Comparison of ENCODE assay signal across 13 cellular contexts in genomic region chr2:158953454-158953853, GRCh38. TPM values are rescaled to one million over a fixed set of nuclear protein-coding genes. Genes with fewer than 3 reads are reported as not detected.
DNase-seq lines count a peak whose midpoint lies in the region; ATAC-seq and TF ChIP-seq lines count a peak whose summit lies in the region.
"Had no signal": no experiment of that assay in that cellular context is flagged by ENCODE, and none has a peak within 500 bp of the region (broad histone marks: within the 10 kb centered on the region; RNA-seq: fewer than 3 reads in every experiment).

No MANE protein-coding gene starts in this region.

- H2AFZ ChIP-seq in PC-9 (no peak overlapping the region), neural progenitor cell (replicated peaks) (no peak overlapping the region)

- H3K9me3 ChIP-seq in BLaER1, result no peaks in the 10 kb centered on the region
- no peaks in the 10 kb centered on the region for H3K9me3 ChIP-seq in PC-9 (ENCODE audit: insufficient read depth, low read depth)
- no peaks in the 10 kb centered on the region for H3K9me3 ChIP-seq in esophagus muscularis mucosa
- H3K9me3 ChIP-seq in neural progenitor cell (ENCODE audit: low read depth), result no peaks in the 10 kb centered on the region
- H3K9me3 ChIP-seq: upper lobe of right lung had no signal

- DNase-seq in PC-9 (no peak), esophagus muscularis mucosa (ENCODE audit: extremely low spot score) (no peak), neural progenitor cell (ENCODE audit: low spot score) (no peak), NAMALWA (ENCODE audit: low spot score) (no peak), GM10248 (ENCODE audit: extremely low spot score) (no peak)

- H3F3A ChIP-seq in PC-9 (ENCODE audit: insufficient read depth, low read depth) (peaks cover 10% of the 10 kb centered on the region; the same call in 1 of the 2 replicates), neural progenitor cell (ENCODE audit: low read depth) (no peaks in the 10 kb centered on the region)

- no peak overlapping the region for H3K27ac Mint-ChIP-seq in neural progenitor cell
- H3K27ac Mint-ChIP-seq: activated T-helper 1 cell treated with anti-CD3 and anti-CD28 coated beads, Interleukin-12 subunit alpha, Interleukin-12 subunit beta, Interleukin-2, Interleukin-4 antibody, amounts not matched to agents 30 ng/mL and 10 ng/mL and 1 ng/mL, durations not matched to agents 14 hours and 24 hours and 36 hours; B cell; natural killer cell treated with Interleukin-12 subunit alpha and Interleukin-12 subunit beta and Interleukin-15 and Interleukin-18, amount 100 ng/mL, for 72 hours had no signal

- peaks cover 22% of the 10 kb centered on the region for H3K4me1 ChIP-seq in BLaER1
- peaks cover 14% of the 10 kb centered on the region for H3K4me1 ChIP-seq in PC-9 (replicated peaks; ENCODE audit: insufficient read depth)
- H3K4me1 ChIP-seq in esophagus muscularis mucosa, result peaks cover 14 to 31% (median 20%) of the 10 kb centered on the region in 4 donors
- H3K4me1 ChIP-seq in neural progenitor cell, result no peaks in the 10 kb centered on the region

- H3K4me3 ChIP-seq in BLaER1 (no peak overlapping the region), PC-9 (no peak overlapping the region), esophagus muscularis mucosa (no peak overlapping the region), neural progenitor cell (no peak overlapping the region)
- H3K4me3 ChIP-seq: upper lobe of right lung had no signal

- TF ChIP-seq CTCF in PC-9 (conservative IDR thresholded peaks at IDR 0.05) (no peak), esophagus muscularis mucosa (IDR thresholded peaks at IDR 0.05) (no peak), neural progenitor cell (IDR thresholded peaks at IDR 0.05) (no peak), GM10248 (IDR thresholded peaks at IDR 0.05; ENCODE audit: control extremely low read depth, extremely low read depth, low read depth, missing control alignments) (no peak)

- H3K4me3 Mint-ChIP-seq in neural progenitor cell, result peak overlapping the region; percentile 3
- H3K4me3 Mint-ChIP-seq: activated T-helper 1 cell treated with anti-CD3 and anti-CD28 coated beads, Interleukin-12 subunit alpha, Interleukin-12 subunit beta, Interleukin-2, Interleukin-4 antibody, amounts not matched to agents 30 ng/mL and 10 ng/mL and 1 ng/mL, durations not matched to agents 14 hours and 24 hours and 36 hours; B cell; natural killer cell treated with Interleukin-12 subunit alpha and Interleukin-12 subunit beta and Interleukin-15 and Interleukin-18, amount 100 ng/mL, for 72 hours had no signal

- H3K27me3 Mint-ChIP-seq in neural progenitor cell (ENCODE audit: insufficient read depth, low read depth), result peaks cover 3% of the 10 kb centered on the region

- ATAC-seq in HG03342 (IDR thresholded peaks at IDR 0.05; ENCODE audit: unreplicated experiment) (no peak), GM21786 (IDR thresholded peaks at IDR 0.05; ENCODE audit: unreplicated experiment) (no peak)
- ATAC-seq: natural killer cell treated with Interleukin-12 subunit alpha and Interleukin-12 subunit beta and Interleukin-15 and Interleukin-18, amount 100 ng/mL, for 72 hours had no signal

- peaks cover 13% of the 10 kb centered on the region for H3K9me3 Mint-ChIP-seq in neural progenitor cell
- H3K9me3 Mint-ChIP-seq: activated T-helper 1 cell treated with anti-CD3 and anti-CD28 coated beads, Interleukin-12 subunit alpha, Interleukin-12 subunit beta, Interleukin-2, Interleukin-4 antibody, amounts not matched to agents 30 ng/mL and 10 ng/mL and 1 ng/mL, durations not matched to agents 14 hours and 24 hours and 36 hours; natural killer cell treated with Interleukin-12 subunit alpha and Interleukin-12 subunit beta and Interleukin-15 and Interleukin-18, amount 100 ng/mL, for 72 hours had no signal

- H3K79me2 ChIP-seq in PC-9 (ENCODE audit: low read depth), result no peaks in the 10 kb centered on the region
- H3K79me2 ChIP-seq in neural progenitor cell (ENCODE audit: low read depth), result no peaks in the 10 kb centered on the region

- TF ChIP-seq POLR2A in esophagus muscularis mucosa (IDR thresholded peaks at IDR 0.05; ENCODE audit: low read depth), result no peak

- H3K27ac ChIP-seq in BLaER1, result no peak overlapping the region
- no peak overlapping the region for H3K27ac ChIP-seq in PC-9
- peak overlapping the region; percentile 24 to 66 (median 62) for H3K27ac ChIP-seq in esophagus muscularis mucosa (replicated peaks in 1 of 4)
- H3K27ac ChIP-seq in neural progenitor cell, result no peak overlapping the region
- H3K27ac ChIP-seq: HL-60, upper lobe of right lung had no signal

- H3K4me2 ChIP-seq in BLaER1, result peak overlapping the region; percentile 75
- H3K4me2 ChIP-seq in PC-9, result peak overlapping the region; percentile 27; the same call in 1 of the 2 replicates
- no peak overlapping the region for H3K4me2 ChIP-seq in neural progenitor cell

- no peaks in the 10 kb centered on the region for H3K9me2 ChIP-seq in PC-9 (ENCODE audit: insufficient read depth)

- H3K27me3 ChIP-seq in BLaER1 (no peaks in the 10 kb centered on the region), PC-9 (ENCODE audit: insufficient read depth, low read depth) (no peaks in the 10 kb centered on the region), esophagus muscularis mucosa (no peaks in the 10 kb centered on the region), neural progenitor cell (peaks cover 6% of the 10 kb centered on the region)
- H3K27me3 ChIP-seq: upper lobe of right lung had no signal

- H4K20me1 ChIP-seq in BLaER1, result no peaks in the 10 kb centered on the region
- no peaks in the 10 kb centered on the region for H4K20me1 ChIP-seq in PC-9 (ENCODE audit: insufficient read depth)
- H4K20me1 ChIP-seq in neural progenitor cell (ENCODE audit: low read depth), result no peaks in the 10 kb centered on the region

- CTCF ChIA-PET in PC-9 (lab: Charles Lee), result no interaction called here
- CTCF ChIA-PET in GM10248 (lab: Yijun Ruan, JAX), result interaction anchor here (1.6 kb wide), 1 partner anchor 24 kb away, joined by 4 read pairs; no protein-coding TSS in a partner anchor

- H3K9ac ChIP-seq in BLaER1, result no peak overlapping the region
- no peak overlapping the region for H3K9ac ChIP-seq in neural progenitor cell

- peaks cover 11% of the 10 kb centered on the region for H3K4me1 Mint-ChIP-seq in neural progenitor cell

- H3K36me3 ChIP-seq in BLaER1 (no peaks in the 10 kb centered on the region), PC-9 (ENCODE audit: low read depth) (no peaks in the 10 kb centered on the region), esophagus muscularis mucosa (no peaks in the 10 kb centered on the region), neural progenitor cell (no peaks in the 10 kb centered on the region)
- H3K36me3 ChIP-seq: upper lobe of right lung had no signal

- 38% methylated on average over 4 of the region's 4 CpGs for WGBS in esophagus muscularis mucosa

- intact Hi-C loops in PC-9 (cut with micrococcal nuclease; ENCODE audit: unreplicated experiment), result no loop called here
- intact Hi-C loops in esophagus muscularis mucosa (cut with DNase I), result no loop called here

- POLR2A ChIA-PET in PC-9 (lab: Charles Lee; ENCODE audit: unreplicated experiment), result no interaction called here
- POLR2A ChIA-PET in GM10248 (lab: Yijun Ruan, JAX), result no interaction called here

- no TSS peak for BruUV-seq in PC-9 (replicated peaks; lab: Mats Ljungman, UMichigan)

- TF ChIP-seq EP300 in esophagus muscularis mucosa (IDR thresholded peaks at IDR 0.05), result no peak

- peaks cover under 1% of the 10 kb centered on the region for H3K36me3 Mint-ChIP-seq in neural progenitor cell
- H3K36me3 Mint-ChIP-seq: natural killer cell treated with Interleukin-12 subunit alpha and Interleukin-12 subunit beta and Interleukin-15 and Interleukin-18, amount 100 ng/mL, for 72 hours had no signal

RNA-seq across cellular contexts. Expression of gene TANC1, which starts 15.0 kb away (rescaled TPM):
- total RNA-seq in PC-9 (2021) (21.2 and 26.0 TPM in 2 replicates), esophagus muscularis mucosa (10 to 100 TPM; 34.3 to 54.0 (median 52.9) TPM), neural progenitor cell (ENCODE audit: low replicate concordance) (7.5 and 11.9 TPM in 2 replicates)
- total RNA-seq: B cell had no signal

Comparison
In these comparisons a context has a peak if more than half of its experiments do, and no peak if none do; other contexts are left out.
1. H3K27ac ChIP-seq: peak in esophagus muscularis mucosa (4 of 4); none in BLaER1 (single experiment), PC-9 (single experiment) and neural progenitor cell (single experiment).